In genomic region chr17:81659038-81659437, GRCh38 we compare ENCODE assay signal across 25 cellular contexts. TPM values are rescaled to one million over a fixed set of nuclear protein-coding genes. Genes with fewer than 3 reads are reported as not detected.
DNase-seq lines count a peak whose midpoint lies in the region; ATAC-seq and TF ChIP-seq lines count a peak whose summit lies in the region.
"Had no signal": no experiment of that assay in that cellular context is flagged by ENCODE, and none has a peak within 500 bp of the region (broad histone marks: within the 10 kb centered on the region; RNA-seq: fewer than 3 reads in every experiment).

No MANE protein-coding gene starts in this region.

- no peaks in the 10 kb centered on the region for H3K36me3 Mint-ChIP-seq in mesothelial cell of epicardium
- H3K36me3 Mint-ChIP-seq: activated naive CD4-positive, alpha-beta T cell treated with anti-CD3 and anti-CD28 coated beads, Interleukin-2, amount 50 U/mL, for 24 hours; CD4-positive, CD25-positive, alpha-beta regulatory T cell had no signal

- TF ChIP-seq CTCF in C4-2B (conservative IDR thresholded peaks at IDR 0.05) (no peak), PC-3 (conservative IDR thresholded peaks at IDR 0.05; ENCODE audit: low read depth, low read length) (no peak), mesothelial cell of epicardium (IDR thresholded peaks at IDR 0.05; ENCODE audit: unreplicated experiment) (no peak), GM10266 (IDR thresholded peaks at IDR 0.05; ENCODE audit: control insufficient read depth, insufficient read depth, low read depth, missing control alignments) (no peak)

- no peaks in the 10 kb centered on the region for H3K9me3 Mint-ChIP-seq in mesothelial cell of epicardium
- H3K9me3 Mint-ChIP-seq: activated naive CD4-positive, alpha-beta T cell treated with anti-CD3 and anti-CD28 coated beads, Interleukin-2, amount 50 U/mL, for 24 hours; CD4-positive, CD25-positive, alpha-beta regulatory T cell; naive thymus-derived CD4-positive, alpha-beta T cell had no signal

- peaks cover 17% of the 10 kb centered on the region for H3K4me1 ChIP-seq in PC-3 (ENCODE audit: insufficient read depth, low read length)

- H3K79me2 ChIP-seq in PC-3 (ENCODE audit: low read length), result no peaks in the 10 kb centered on the region

- intact Hi-C loops in PC-3 (cut with micrococcal nuclease) (no loop called here), left ventricle myocardium superior (cut with micrococcal nuclease) (no loop called here)

- H3K27me3 ChIP-seq in PC-3 (ENCODE audit: low read length), result no peaks in the 10 kb centered on the region
- H3K27me3 ChIP-seq: ovary had no signal

- ATAC-seq in PC-3, result no peak
- ATAC-seq in left ventricle myocardium superior, result no peak
- no peak for ATAC-seq in HG02678 (IDR thresholded peaks at IDR 0.05; ENCODE audit: unreplicated experiment)
- ATAC-seq: naive thymus-derived CD4-positive, alpha-beta T cell; sciatic nerve had no signal

- H3K27ac ChIP-seq in C4-2B (peak overlapping the region; percentile 70), PC-3 (ENCODE audit: low read length) (peak overlapping the region; percentile 25; the same call in 1 of the 2 replicates)
- H3K27ac ChIP-seq: ovary, SK-N-MC had no signal

- no peaks in the 10 kb centered on the region for H3K36me3 ChIP-seq in PC-3 (ENCODE audit: low read depth, low read length)
- H3K36me3 ChIP-seq: ovary had no signal

- H3K4me3 Mint-ChIP-seq in mesothelial cell of epicardium, result no peak overlapping the region
- H3K4me3 Mint-ChIP-seq: activated naive CD4-positive, alpha-beta T cell treated with anti-CD3 and anti-CD28 coated beads, Interleukin-2, amount 50 U/mL, for 24 hours; CD4-positive, CD25-positive, alpha-beta regulatory T cell; naive thymus-derived CD4-positive, alpha-beta T cell had no signal

- no peaks in the 10 kb centered on the region for H4K20me1 ChIP-seq in PC-3 (ENCODE audit: low read length)

- BruUV-seq in PC-3 (replicated peaks; lab: Mats Ljungman, UMichigan), result no TSS peak

- H3F3A ChIP-seq in PC-3 (ENCODE audit: low read length, unreplicated experiment), result no peaks in the 10 kb centered on the region

- H3K4me3 ChIP-seq in PC-3 (ENCODE audit: low read length), result no peak overlapping the region; the same call in 1 of the 2 replicates
- H3K4me3 ChIP-seq: ovary, SK-N-MC had no signal

- POLR2A ChIA-PET in PC-3 (lab: Charles Lee; ENCODE audit: unreplicated experiment), result no interaction called here

- CTCF ChIA-PET in PC-3 (lab: Charles Lee), result no interaction called here

- no peaks in the 10 kb centered on the region for H3K9me2 ChIP-seq in PC-3 (replicated peaks; ENCODE audit: low read length)

- peak overlapping the region; percentile 50 for H3K27ac Mint-ChIP-seq in mesothelial cell of epicardium
- H3K27ac Mint-ChIP-seq: naive thymus-derived CD4-positive, alpha-beta T cell had no signal

- H3K27me3 Mint-ChIP-seq in mesothelial cell of epicardium (ENCODE audit: low read depth), result no peaks in the 10 kb centered on the region
- H3K27me3 Mint-ChIP-seq: activated naive CD4-positive, alpha-beta T cell treated with anti-CD3 and anti-CD28 coated beads, Interleukin-2, amount 50 U/mL, for 24 hours; CD4-positive, CD25-positive, alpha-beta regulatory T cell; naive thymus-derived CD4-positive, alpha-beta T cell had no signal

- H3K4me1 Mint-ChIP-seq in mesothelial cell of epicardium, result peaks cover 3% of the 10 kb centered on the region

- no peaks in the 10 kb centered on the region for H3K9me3 ChIP-seq in PC-3 (ENCODE audit: low read length)
- H3K9me3 ChIP-seq: ovary had no signal

- peak overlapping the region; percentile 76 for H3K4me2 ChIP-seq in PC-3 (ENCODE audit: low read length)

- DNase-seq in PC-3 (no peak), mesothelial cell of epicardium (ENCODE audit: low spot score in 2 of 2, unreplicated experiment in 2 of 2) (no peak), GM10266 (ENCODE audit: extremely low spot score) (no peak), left ventricle myocardium superior (no peak)
- DNase-seq: activated CD4-positive, alpha-beta T cell treated with anti-CD3 and anti-CD28 coated beads, Interleukin-2, amount 50 U/mL, for 1 hour; aorta; CD4-positive, CD25-positive, alpha-beta regulatory T cell; central memory CD4-positive, alpha-beta T cell; DMS 273 treated with DMSO at 0.1 percent for 48 hours; H7; head of caudate nucleus; left cardiac atrium; mesendoderm; MM.1S; naive thymus-derived CD4-positive, alpha-beta T cell; NCI-H2171; NCI-H524; ovary; stimulated activated CD8-positive, alpha-beta memory T cell treated with anti-CD3 and anti-CD28 coated beads, Interleukin-4, amount 100 ng/mL, for 48 hours; T-helper 2 cell had no signal

- H3K9ac ChIP-seq in PC-3 (ENCODE audit: low read length), result no peak overlapping the region

- no peak overlapping the region for H2AFZ ChIP-seq in PC-3 (ENCODE audit: low read length)

RNA-seq across cellular contexts. Expression of gene PDE6G, which starts 2.7 kb away (rescaled TPM):
- 3.0 TPM in 1 of 2 replicates, not detected in the other for total RNA-seq in PC-3 (2014; rRNA removed)
- 0.59 to 1.4 TPM (median 1.00 TPM) in 3 replicates for total RNA-seq in mesothelial cell of epicardium
- not detected for total RNA-seq in left ventricle myocardium superior
- total RNA-seq: sciatic nerve had no signal

RNA-seq across cellular contexts. Expression of gene OXLD1, which starts 7.4 kb away (rescaled TPM):
- total RNA-seq in PC-3 (2014; rRNA removed) (46.7 and 68.9 TPM in 2 replicates), mesothelial cell of epicardium (23.9 to 26.5 TPM (median 25.7 TPM) in 3 replicates), left ventricle myocardium superior (12.4 TPM)

RNA-seq across cellular contexts. Expression of gene CCDC137, which starts 7.5 kb away (rescaled TPM):
- total RNA-seq in PC-3 (2014; rRNA removed), result 49.9 and 71.0 TPM in 2 replicates
- 16.3 to 19.6 TPM (median 17.5 TPM) in 3 replicates for total RNA-seq in mesothelial cell of epicardium
- 6.2 TPM for total RNA-seq in left ventricle myocardium superior

RNA-seq across cellular contexts. Expression of gene TSPAN10, which starts 22.0 kb away (rescaled TPM):
- total RNA-seq in PC-3 (2014; rRNA removed), result 3.5 and 3.9 TPM in 2 replicates
- total RNA-seq in mesothelial cell of epicardium, result 2.9 to 3.7 TPM (median 3.1 TPM) in 3 replicates
- not detected for total RNA-seq in left ventricle myocardium superior
- total RNA-seq: CD4-positive, CD25-positive, alpha-beta regulatory T cell had no signal

RNA-seq across cellular contexts. Expression of gene NPLOC4, which starts 22.1 kb away (rescaled TPM):
- total RNA-seq in PC-3 (2014; rRNA removed) (109 and 133 TPM in 2 replicates), mesothelial cell of epicardium (93.3 to 102 TPM (median 94.5 TPM) in 3 replicates), left ventricle myocardium superior (86.4 TPM)
